ENCODE assay signal across 7 cellular contexts in the genomic region with DNA sequence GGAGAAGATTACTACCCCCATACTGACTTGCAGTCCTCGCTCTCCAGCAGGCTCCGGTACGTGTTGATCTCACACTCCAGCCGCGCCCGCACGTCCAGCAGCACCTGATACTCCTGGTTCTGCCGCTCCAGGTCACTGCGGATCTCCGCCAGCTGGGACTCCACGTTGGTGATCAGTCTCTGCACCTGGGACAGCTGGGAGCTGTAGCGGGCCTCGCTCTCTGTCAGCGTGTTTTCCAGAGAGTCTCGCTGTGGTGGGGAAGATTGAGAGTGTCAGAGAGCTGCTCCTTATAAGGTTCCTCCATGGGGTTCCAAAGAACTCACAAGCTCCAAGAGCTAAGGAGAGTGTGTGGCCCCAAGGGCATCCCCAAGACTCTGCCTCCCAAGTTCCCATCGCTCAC. TPM values are rescaled to one million over a fixed set of nuclear protein-coding genes. Genes with fewer than 3 reads are reported as not detected.
"Had no signal": no experiment of that assay in that cellular context is flagged by ENCODE, and none has a peak within 500 bp of the region (broad histone marks: within the 10 kb centered on the region; RNA-seq: fewer than 3 reads in every experiment).

No MANE protein-coding gene starts in this region.

RNA-seq across cellular contexts. Expression of a gene that starts 4.2 kb away (rescaled TPM):
- total RNA-seq: GM23248, GM23338, H1, H4, H7, H9, HFFc6 had no signal
- polyA plus RNA-seq: GM23248, GM23338, H1 had no signal

RNA-seq across cellular contexts. Expression of a gene that starts 23.2 kb away (rescaled TPM):
- total RNA-seq: GM23338, H1, H4, H7, H9 had no signal
- polyA plus RNA-seq: GM23338, H1 had no signal

RNA-seq across cellular contexts. Expression of a gene that starts 30.9 kb away (rescaled TPM):
- total RNA-seq: GM23248, GM23338, H1, H4, H7, H9, HFFc6 had no signal
- polyA plus RNA-seq: GM23248, GM23338, H1 had no signal

RNA-seq across cellular contexts. Expression of a gene that starts 35.7 kb away (rescaled TPM):
- total RNA-seq: GM23338, H1, H7, H9 had no signal
- polyA plus RNA-seq: GM23338, H1 had no signal

RNA-seq across cellular contexts. Expression of a gene that starts 37.3 kb away (rescaled TPM):
- total RNA-seq: GM23248, GM23338, H1, H4, H7, H9, HFFc6 had no signal
- polyA plus RNA-seq: GM23248, GM23338, H1 had no signal
